ENCODE assay signal across 7 cellular contexts in the genomic region with DNA sequence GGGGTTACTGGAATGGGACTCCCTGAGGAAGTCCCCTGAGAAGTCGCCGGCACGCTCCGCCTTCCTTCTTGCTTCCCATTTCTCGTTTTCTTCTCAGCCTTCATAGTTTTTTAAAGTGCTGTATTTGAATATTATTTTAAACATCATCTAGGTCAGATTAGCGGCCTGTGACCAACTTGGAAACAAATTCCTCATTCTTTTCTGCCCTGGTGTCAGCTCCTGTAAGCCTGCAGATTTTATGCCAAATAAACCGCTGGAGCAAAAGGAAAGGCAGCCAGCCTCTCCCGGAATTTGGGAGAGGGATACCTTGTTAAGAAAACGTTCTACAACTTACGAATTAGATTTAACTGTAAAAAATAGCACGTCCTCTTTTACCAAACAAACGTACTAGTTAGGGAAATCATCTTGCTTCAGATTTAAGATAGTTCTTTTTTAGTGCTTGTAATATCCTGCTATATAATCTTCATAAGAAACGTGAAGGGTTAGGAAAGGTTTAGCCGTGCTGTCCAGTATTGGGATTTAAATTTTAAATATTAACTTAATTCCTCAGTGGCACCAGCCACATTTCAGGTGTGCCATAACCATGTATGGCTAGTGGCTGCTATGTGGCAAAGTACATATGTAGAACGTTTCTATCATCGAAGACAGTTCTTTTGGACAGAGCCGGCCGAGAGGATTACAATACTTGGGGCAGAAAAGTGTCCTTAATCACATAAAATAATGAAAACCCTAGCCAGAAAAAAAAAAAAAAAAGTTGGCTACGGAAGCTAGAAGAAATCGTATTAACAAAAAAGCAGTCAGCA. TPM values are rescaled to one million over a fixed set of nuclear protein-coding genes. Genes with fewer than 3 reads are reported as not detected.
DNase-seq lines count a peak whose midpoint lies in the region; FAIRE-seq and TF ChIP-seq lines count a peak whose summit lies in the region.

No MANE protein-coding gene starts in this region.

- no peaks in the 10 kb centered on the region for H3K27me3 ChIP-seq in OCI-LY1 (ENCODE audit: insufficient read depth, low read length)
- H3K27me3 ChIP-seq in endodermal cell (ENCODE audit: control insufficient read depth, insufficient read depth, low read length, poor library complexity, severe bottlenecking), result no peaks in the 10 kb centered on the region
- H3K27me3 ChIP-seq in neutrophil, result no peaks in the 10 kb centered on the region

- no peaks in the 10 kb centered on the region; the same call in 1 of the 2 replicates for H3F3A ChIP-seq in OCI-LY1 (ENCODE audit: insufficient read depth, low read length)

- peak overlapping the region; percentile 30 for H3K27ac ChIP-seq in OCI-LY1 (ENCODE audit: low read depth, low read length, poor library complexity, severe bottlenecking)
- H3K27ac ChIP-seq in endodermal cell (ENCODE audit: low read depth, low read length), result no peak overlapping the region
- peak overlapping the region; percentile 100 for H3K27ac ChIP-seq in neutrophil

- peak; percentile 26 for FAIRE-seq in GM18507 (lab: Jason Lieb, UNC)

- H3K4me1 ChIP-seq in OCI-LY1 (ENCODE audit: insufficient read depth, low read length, severe bottlenecking) (peaks cover 47% of the 10 kb centered on the region), endodermal cell (ENCODE audit: control insufficient read depth, insufficient read depth, low read length) (peaks cover 16% of the 10 kb centered on the region), neutrophil (ENCODE audit: control insufficient read depth in 1 of 2, insufficient read depth in 1 of 2, low read depth in 1 of 2, low read length in 1 of 2) (peaks cover 38 to 39% of the 10 kb centered on the region in 2 experiments)

- DNase-seq in GM18507 (ENCODE audit: extremely low spot score, insufficient read length, low read depth), result no peak
- DNase-seq in endodermal cell, result no peak
- no peak for DNase-seq in activated effector memory CD4-positive, alpha-beta T cell treated with Interleukin-2 at 50 U/mL for 16 hours
- no peak for DNase-seq in NCI-H128 (lab: John Stamatoyannopoulos, UW; ENCODE audit: unreplicated experiment)
- DNase-seq in NCI-H187 (lab: John Stamatoyannopoulos, UW), result no peak

- peak overlapping the region; percentile 70 for H3K4me2 ChIP-seq in OCI-LY1 (ENCODE audit: low read length)

- no peaks in the 10 kb centered on the region for H3K9me2 ChIP-seq in OCI-LY1 (ENCODE audit: low read depth, low read length)

- H4K20me1 ChIP-seq in OCI-LY1 (ENCODE audit: insufficient read depth, low read length), result no peaks in the 10 kb centered on the region

- H3K79me2 ChIP-seq in OCI-LY1 (ENCODE audit: insufficient read depth, low read length), result peaks cover 24% of the 10 kb centered on the region

- H3K9me3 Mint-ChIP-seq in endodermal cell, result peaks cover 3% of the 10 kb centered on the region

- H3K27ac Mint-ChIP-seq in endodermal cell, result peak overlapping the region; percentile 92

- H2AFZ ChIP-seq in OCI-LY1 (ENCODE audit: low read length), result peak overlapping the region; percentile 31; the same call in 1 of the 2 replicates

- peaks cover 39% of the 10 kb centered on the region for H3K4me1 Mint-ChIP-seq in endodermal cell

- no peak for TF ChIP-seq CTCF in OCI-LY1 (IDR thresholded peaks at IDR 0.05; ENCODE audit: low read length)
- TF ChIP-seq CTCF in endodermal cell (conservative IDR thresholded peaks at IDR 0.05), result no peak
- no peak for TF ChIP-seq CTCF in neutrophil (IDR thresholded peaks at IDR 0.05)

- 34 to 40% methylated on average over 4 to 13 of the region's 20 CpGs for WGBS in endodermal cell (ENCODE audit: insufficient coverage in 1 of 2, insufficient read length in 1 of 2), 2 experiments

- H3K9me3 ChIP-seq in OCI-LY1 (ENCODE audit: low read length), result no peaks in the 10 kb centered on the region
- H3K9me3 ChIP-seq in endodermal cell (ENCODE audit: control insufficient read depth, low read length), result peaks cover 4% of the 10 kb centered on the region
- no peaks in the 10 kb centered on the region for H3K9me3 ChIP-seq in neutrophil

- H3K27me3 Mint-ChIP-seq in endodermal cell (ENCODE audit: insufficient read depth), result no peaks in the 10 kb centered on the region

- H3K4me3 ChIP-seq in OCI-LY1 (ENCODE audit: low read depth, low read length, poor library complexity, severe bottlenecking), result peak overlapping the region; percentile 83
- peak overlapping the region; percentile 80 for H3K4me3 ChIP-seq in endodermal cell (ENCODE audit: low read length)
- peak overlapping the region; percentile 81 to 82 for H3K4me3 ChIP-seq in neutrophil (ENCODE audit: low read depth in 1 of 2, low read length in 1 of 2)

- H3K36me3 ChIP-seq in OCI-LY1 (ENCODE audit: insufficient read depth, low read length) (no peaks in the 10 kb centered on the region), endodermal cell (ENCODE audit: control insufficient read depth, insufficient read depth, low read length) (no peaks in the 10 kb centered on the region), neutrophil (no peaks in the 10 kb centered on the region)

- H3K4me3 Mint-ChIP-seq in endodermal cell, result peak overlapping the region; percentile 80

- H3K9ac ChIP-seq in OCI-LY1 (ENCODE audit: low read length) (peak overlapping the region; percentile 71), endodermal cell (ENCODE audit: extremely low read depth, low read length, poor library complexity, severe bottlenecking) (no peak overlapping the region)

- H3K36me3 Mint-ChIP-seq in endodermal cell (ENCODE audit: low read depth), result peaks cover 4% of the 10 kb centered on the region

RNA-seq across cellular contexts. Expression of a gene that starts 0.7 kb away (rescaled TPM):
- 10 to 100 TPM; 47.3 to 48.5 TPM for total RNA-seq in endodermal cell
- 27.7 TPM for polyA plus RNA-seq in endodermal cell (2013, experiment 1 of 2)
- polyA plus RNA-seq in endodermal cell (2013, experiment 2 of 2), result 25.6 TPM
